ENCODE assay signal across 27 cellular contexts in genomic region chr9:37446401-37446800, GRCh38. TPM values are rescaled to one million over a fixed set of nuclear protein-coding genes. Genes with fewer than 3 reads are reported as not detected.
DNase-seq lines count a peak whose midpoint lies in the region; ATAC-seq and TF ChIP-seq lines count a peak whose summit lies in the region.
"Had no signal": no experiment of that assay in that cellular context is flagged by ENCODE, and none has a peak within 500 bp of the region (broad histone marks: within the 10 kb centered on the region; RNA-seq: fewer than 3 reads in every experiment).

No MANE protein-coding gene starts in this region.

- H3K27me3 Mint-ChIP-seq in GM23338 (ENCODE audit: insufficient read depth, low read depth, poor library complexity), result no peaks in the 10 kb centered on the region
- H3K27me3 Mint-ChIP-seq in T-helper 17 cell, result no peaks in the 10 kb centered on the region
- H3K27me3 Mint-ChIP-seq in stimulated activated naive B cell treated with anti-CD40 and anti-IgM and Interleukin-4, amounts not matched to agents 10 μg/mL and 1 μg/mL and 100 μg/mL, for 72 hours, result no peaks in the 10 kb centered on the region
- H3K27me3 Mint-ChIP-seq: activated B cell treated with CpG ODN at 0.5 μM for 24 hours; activated naive CD8-positive, alpha-beta T cell treated with anti-CD3 and anti-CD28 coated beads, Interleukin-2, amount 50 U/mL, for 24 hours had no signal

- ATAC-seq in GM23338 (no peak), T-helper 17 cell (no peak)
- no peak for ATAC-seq in stimulated activated naive B cell treated with anti-CD40 and anti-IgM and Interleukin-4, amounts not matched to agents 10 μg/mL and 1 μg/mL and 100 μg/mL, for 72 hours (replicated peaks)
- ATAC-seq: activated naive CD8-positive, alpha-beta T cell treated with anti-CD3 and anti-CD28 coated beads, Interleukin-2, amount 50 U/mL, for 24 hours; body of pancreas; lower lobe of right lung; mucosa of descending colon; right cardiac atrium had no signal

- no peak for TF ChIP-seq CTCF in GM23338 (conservative IDR thresholded peaks at IDR 0.05; ENCODE audit: low read depth in 2 of 2)
- no peak for TF ChIP-seq CTCF in dorsolateral prefrontal cortex (IDR thresholded peaks at IDR 0.05 in 54 of 56, conservative IDR thresholded peaks at IDR 0.05 in 2 of 56; ENCODE audit: low read depth in 1 of 56, partially characterized antibody in 56 of 56)
- TF ChIP-seq CTCF in RWPE1 (conservative IDR thresholded peaks at IDR 0.05; ENCODE audit: low read depth), result no peak

- no peaks in the 10 kb centered on the region for H3K27me3 ChIP-seq in GM23338 (ENCODE audit: insufficient read depth)
- no peaks in the 10 kb centered on the region for H3K27me3 ChIP-seq in dorsolateral prefrontal cortex
- H3K27me3 ChIP-seq: body of pancreas, spleen had no signal

- 0 out of 2 replicates have a peak, but pooled peaks cover 3% of the 10 kb centered on the region for H3F3A ChIP-seq in GM23338 (replicated peaks; ENCODE audit: low read depth)

- H2AFZ ChIP-seq in GM23338, result no peak overlapping the region
- H2AFZ ChIP-seq: GM23248, parathyroid adenoma had no signal

- H4K20me1 ChIP-seq in GM23338 (replicated peaks; ENCODE audit: insufficient read depth), result peaks cover 48% of the 10 kb centered on the region

- H3K36me3 Mint-ChIP-seq in GM23338 (ENCODE audit: low read depth) (peaks cover 17% of the 10 kb centered on the region), T-helper 17 cell (ENCODE audit: low read depth) (peaks cover 4% of the 10 kb centered on the region)
- H3K36me3 Mint-ChIP-seq in stimulated activated naive B cell treated with anti-CD40 and anti-IgM and Interleukin-4, amounts not matched to agents 10 μg/mL and 1 μg/mL and 100 μg/mL, for 72 hours, result peaks cover 36 to 52% of the 10 kb centered on the region in 2 donors

- H3K27ac Mint-ChIP-seq in GM23338, result no peak overlapping the region
- peak overlapping the region; percentile 86 for H3K27ac Mint-ChIP-seq in T-helper 17 cell
- H3K27ac Mint-ChIP-seq in stimulated activated naive B cell treated with anti-CD40 and anti-IgM and Interleukin-4, amounts not matched to agents 10 μg/mL and 1 μg/mL and 100 μg/mL, for 72 hours, result peak overlapping the region; percentile 31
- H3K27ac Mint-ChIP-seq: activated B cell treated with CpG ODN at 0.5 μM for 24 hours; activated naive CD8-positive, alpha-beta T cell treated with anti-CD3 and anti-CD28 coated beads, Interleukin-2, amount 50 U/mL, for 24 hours had no signal

- H3K36me3 ChIP-seq in GM23338 (ENCODE audit: insufficient read depth), result no peaks in the 10 kb centered on the region; the same call in 1 of the 2 replicates

- intact Hi-C loops in dorsolateral prefrontal cortex (cut with DNase I), result no loop called here

- POLR2A ChIA-PET in RWPE1 (lab: Yijun Ruan, JAX; ENCODE audit: low non-redundant PET), result no interaction called here

- H3K9me3 Mint-ChIP-seq in GM23338, result no peaks in the 10 kb centered on the region
- no peaks in the 10 kb centered on the region for H3K9me3 Mint-ChIP-seq in stimulated activated naive B cell treated with anti-CD40 and anti-IgM and Interleukin-4, amounts not matched to agents 10 μg/mL and 1 μg/mL and 100 μg/mL, for 72 hours
- H3K9me3 Mint-ChIP-seq: activated B cell treated with CpG ODN at 0.5 μM for 24 hours; activated naive CD8-positive, alpha-beta T cell treated with anti-CD3 and anti-CD28 coated beads, Interleukin-2, amount 50 U/mL, for 24 hours; CD8-positive, alpha-beta memory T cell had no signal

- peaks cover 83% of the 10 kb centered on the region for H3K79me2 ChIP-seq in GM23338 (replicated peaks; ENCODE audit: insufficient read depth)

- H3K4me3 Mint-ChIP-seq in GM23338, result no peak overlapping the region
- H3K4me3 Mint-ChIP-seq in T-helper 17 cell, result no peak overlapping the region
- no peak overlapping the region for H3K4me3 Mint-ChIP-seq in stimulated activated naive B cell treated with anti-CD40 and anti-IgM and Interleukin-4, amounts not matched to agents 10 μg/mL and 1 μg/mL and 100 μg/mL, for 72 hours
- H3K4me3 Mint-ChIP-seq: activated B cell treated with CpG ODN at 0.5 μM for 24 hours; activated naive CD8-positive, alpha-beta T cell treated with anti-CD3 and anti-CD28 coated beads, Interleukin-2, amount 50 U/mL, for 24 hours; CD8-positive, alpha-beta memory T cell had no signal

- DNase-seq in GM23338 (ENCODE audit: low spot score) (no peak), T-helper 17 cell (no peak), dorsolateral prefrontal cortex (no peak), hypothalamus (lab: John Stamatoyannopoulos, UW) (no peak), SIG-M5 (lab: John Stamatoyannopoulos, UW) (no peak), RWPE1 (ENCODE audit: low spot score) (no peak)
- DNase-seq in stimulated activated naive B cell treated with anti-CD40 and anti-IgM and Interleukin-4, amounts not matched to agents 10 μg/mL and 1 μg/mL and 100 μg/mL, for 72 hours, result no peak
- DNase-seq: activated B cell treated with CpG ODN at 0.5 μM for 24 hours; activated CD4-positive, alpha-beta T cell treated with anti-CD3 and anti-CD28 coated beads, Interleukin-2, amount 50 U/mL, for 4 hours; activated gamma-delta T cell treated with Interleukin-2 at 50 U/mL for 16 hours; activated naive CD8-positive, alpha-beta T cell treated with anti-CD3 and anti-CD28 coated beads, Interleukin-2, amount 50 U/mL, for 24 hours; body of pancreas; CD8-positive, alpha-beta memory T cell; glutamatergic neuron; GM23248; KG1; lower lobe of right lung; MM.1S; mucosa of descending colon; NCI-H1417 treated with DMSO at 0.1 percent for 48 hours; NCI-H2107; NCI-H446 treated with DMSO at 0.1 percent for 48 hours; right cardiac atrium; spleen; stimulated activated CD4-positive, alpha-beta T cell treated with anti-CD3 and anti-CD28 coated beads, Interleukin-4, amount 100 ng/mL, for 24 hours; stimulated activated naive CD4-positive, alpha-beta T cell treated with Interleukin-2 at 50 U/mL for 16 hours had no signal

- peaks cover 16% of the 10 kb centered on the region for H3K4me1 Mint-ChIP-seq in GM23338
- H3K4me1 Mint-ChIP-seq in T-helper 17 cell, result peaks cover 18% of the 10 kb centered on the region
- H3K4me1 Mint-ChIP-seq in stimulated activated naive B cell treated with anti-CD40 and anti-IgM and Interleukin-4, amounts not matched to agents 10 μg/mL and 1 μg/mL and 100 μg/mL, for 72 hours, result peaks cover 11 to 28% of the 10 kb centered on the region in 2 donors

- CTCF ChIA-PET in RWPE1 (lab: Yijun Ruan, JAX), result no interaction called here

- H3K9me2 ChIP-seq in GM23338 (ENCODE audit: insufficient read depth), result no peaks in the 10 kb centered on the region

- H3K9me3 ChIP-seq in T-helper 17 cell (ENCODE audit: control insufficient read depth, low read length, poor library complexity, severe bottlenecking), result no peaks in the 10 kb centered on the region
- H3K9me3 ChIP-seq: body of pancreas, lower lobe of right lung, mucosa of descending colon, spleen had no signal

- H3K27ac ChIP-seq in GM23338 (ENCODE audit: low read depth) (0 out of 2 replicates have a peak overlapping the region, but pooled peaks have one; percentile 43), dorsolateral prefrontal cortex (peak overlapping the region in 41 of 59 donors; percentile 1 to 71 (median 41)), RWPE1 (no peak overlapping the region)
- H3K27ac ChIP-seq: body of pancreas, GM23248, lower lobe of right lung, parathyroid adenoma, spleen had no signal

- H3K4me1 ChIP-seq in GM23338 (ENCODE audit: insufficient read depth), result peaks cover 4% of the 10 kb centered on the region; the same call in 1 of the 2 replicates
- H3K4me1 ChIP-seq: lower lobe of right lung, spleen had no signal

- no peak overlapping the region for H3K4me2 ChIP-seq in GM23338

- H3K4me3 ChIP-seq in GM23338 (no peak overlapping the region), dorsolateral prefrontal cortex (no peak overlapping the region)
- H3K4me3 ChIP-seq: body of pancreas, GM23248, lower lobe of right lung, mucosa of descending colon, spleen had no signal

TF ChIP-seq in GM23338, 12 proteins besides CTCF, POLR2A, EP300 and RAD21 (continues in another document):
- TF ChIP-seq EZH2phosphoT487 (IDR thresholded peaks at IDR 0.05; ENCODE audit: unreplicated experiment) (no peak), ZNF331 (CRISPR knock-in tag; IDR thresholded peaks at IDR 0.05; ENCODE audit: low read depth) (no peak), REST (IDR thresholded peaks at IDR 0.05; ENCODE audit: unreplicated experiment) (no peak)

RNA-seq across cellular contexts. Expression of gene ZBTB5, which starts 18.8 kb away (rescaled TPM):
- 19.5 and 20.3 TPM in 2 replicates for total RNA-seq in GM23338 (2014; rRNA removed; shearing (Covaris generic))
- polyA plus RNA-seq in GM23338 (2016; fragmentation: Nextera tagmentation; extraction: Ambion mirVana), result 2.5 and 2.8 TPM in 2 replicates
- total RNA-seq in T-helper 17 cell (10 to 100 TPM; 13.9 to 16.5 TPM), dorsolateral prefrontal cortex (10 to 100 TPM in 57 of 120 experiments, 1 to 10 TPM in 63; 6.8 to 16.0 (median 10.0) TPM)

RNA-seq across cellular contexts. Expression of gene GRHPR, which starts 23.9 kb away (rescaled TPM):
- total RNA-seq in GM23338 (2014; rRNA removed; shearing (Covaris generic)), result 120 and 128 TPM in 2 replicates
- polyA plus RNA-seq in GM23338 (2016; fragmentation: Nextera tagmentation; extraction: Ambion mirVana), result 62.4 and 69.0 TPM in 2 replicates
- total RNA-seq in T-helper 17 cell (10 to 100 TPM; 28.9 to 29.5 TPM), dorsolateral prefrontal cortex (100 to 1,000 TPM in 67 of 120 experiments, 10 to 100 TPM in 53; 73.4 to 172 (median 102) TPM)

RNA-seq across cellular contexts. Expression of gene POLR1E, which starts 39.3 kb away (rescaled TPM):
- 36.0 and 45.5 TPM in 2 replicates for total RNA-seq in GM23338 (2014; rRNA removed; shearing (Covaris generic))
- polyA plus RNA-seq in GM23338 (2016; fragmentation: Nextera tagmentation; extraction: Ambion mirVana), result 15.4 and 19.2 TPM in 2 replicates
- total RNA-seq in T-helper 17 cell, result 10 to 100 TPM; 28.6 to 38.3 TPM
- 10 to 100 TPM; 10.9 to 24.1 (median 16.7) TPM for total RNA-seq in dorsolateral prefrontal cortex
